ENCODE assay signal across 14 cellular contexts in genomic region chr2:170354409-170354808, GRCh38.
DNase-seq lines count a peak whose midpoint lies in the region; ATAC-seq and TF ChIP-seq lines count a peak whose summit lies in the region.
"Had no signal": no experiment of that assay in that cellular context is flagged by ENCODE, and none has a peak within 500 bp of the region (broad histone marks: within the 10 kb centered on the region; RNA-seq: fewer than 3 reads in every experiment).

No MANE protein-coding gene starts in this region.

- peak overlapping the region; percentile 82 for H3K27ac Mint-ChIP-seq in activated naive CD8-positive, alpha-beta T cell treated with anti-CD3 and anti-CD28 coated beads, Interleukin-2, amount 10 ng/mL, durations not matched to agents 7 days and 5 days
- H3K27ac Mint-ChIP-seq in activated naive CD8-positive, alpha-beta T cell treated with anti-CD3 and anti-CD28 coated beads for 36 hours: no peak overlapping the region
- H3K27ac Mint-ChIP-seq: naive B cell had no signal

- H3K4me3 ChIP-seq in WERI-Rb-1 (ENCODE audit: low read depth, low read length) (no peak overlapping the region), right cardiac atrium (ENCODE audit: low read length) (no peak overlapping the region)
- H3K4me3 ChIP-seq: left ventricle myocardium inferior, SJSA1 had no signal

- H3K4me3 Mint-ChIP-seq in activated naive CD8-positive, alpha-beta T cell treated with anti-CD3 and anti-CD28 coated beads, Interleukin-2, amount 10 ng/mL, durations not matched to agents 7 days and 5 days: peak overlapping the region; percentile 52
- H3K4me3 Mint-ChIP-seq in activated naive CD8-positive, alpha-beta T cell treated with anti-CD3 and anti-CD28 coated beads for 36 hours: no peak overlapping the region
- H3K4me3 Mint-ChIP-seq: naive B cell had no signal

- H3K36me3 ChIP-seq in WERI-Rb-1: no peaks in the 10 kb centered on the region
- H3K36me3 ChIP-seq: left ventricle myocardium inferior, SJSA1 had no signal

- no peaks in the 10 kb centered on the region for H3K9me3 Mint-ChIP-seq in activated naive CD8-positive, alpha-beta T cell treated with anti-CD3 and anti-CD28 coated beads, Interleukin-2, amount 10 ng/mL, durations not matched to agents 7 days and 5 days
- H3K9me3 Mint-ChIP-seq in activated naive CD8-positive, alpha-beta T cell treated with anti-CD3 and anti-CD28 coated beads for 36 hours: no peaks in the 10 kb centered on the region
- H3K9me3 Mint-ChIP-seq: naive B cell had no signal

- POLR2A ChIA-PET in activated naive CD8-positive, alpha-beta T cell treated with anti-CD3 and anti-CD28 coated beads, Interleukin-2, amount 10 ng/mL, durations not matched to agents 7 days and 5 days (lab: Charles Lee): interaction anchor here (1.2 kb wide), 1 partner anchor 12 kb away, joined by 3 read pairs; no protein-coding TSS in a partner anchor

- DNase-seq in activated naive CD8-positive, alpha-beta T cell treated with anti-CD3 and anti-CD28 coated beads, Interleukin-2, amount 10 ng/mL, durations not matched to agents 7 days and 5 days: no peak
- no peak for DNase-seq in activated naive CD8-positive, alpha-beta T cell treated with anti-CD3 and anti-CD28 coated beads for 36 hours
- DNase-seq in NCI-H2081 treated with DMSO at 0.1 percent for 48 hours (lab: John Stamatoyannopoulos, UW): peak; percentile 50
- DNase-seq in WERI-Rb-1: peak; percentile 17
- DNase-seq in retina: peak; percentile 72
- DNase-seq in right cardiac atrium: no peak
- no peak for DNase-seq in NOMO-1 (lab: John Stamatoyannopoulos, UW; ENCODE audit: unreplicated experiment in 2 of 2)
- DNase-seq: activated CD4-positive, alpha-beta T cell treated with anti-CD3 and anti-CD28 coated beads for 4 hours; Calu3; left ventricle myocardium inferior; naive B cell; NCI-H2107 had no signal

- no peaks in the 10 kb centered on the region for H3K4me1 ChIP-seq in right cardiac atrium (ENCODE audit: control insufficient read depth, insufficient read depth, low read length)
- H3K4me1 ChIP-seq: left ventricle myocardium inferior, SJSA1 had no signal

- WGBS in right cardiac atrium: 39% methylated on average over 2 of the region's 2 CpGs

- no peak for TF ChIP-seq CTCF in WERI-Rb-1 (IDR thresholded peaks at IDR 0.05; ENCODE audit: low read depth, low read length)

- H3K9me3 ChIP-seq in WERI-Rb-1 (ENCODE audit: severe bottlenecking) (no peaks in the 10 kb centered on the region), right cardiac atrium (ENCODE audit: control insufficient read depth, low read length) (no peaks in the 10 kb centered on the region)
- H3K9me3 ChIP-seq: left ventricle myocardium inferior, SJSA1 had no signal

- peak; percentile 16 for ATAC-seq in activated naive CD8-positive, alpha-beta T cell treated with anti-CD3 and anti-CD28 coated beads, Interleukin-2, amount 10 ng/mL, durations not matched to agents 7 days and 5 days (ENCODE audit: low read depth)
- ATAC-seq in GM21576 (IDR thresholded peaks at IDR 0.05; ENCODE audit: unreplicated experiment) (no peak), right cardiac atrium (no peak)

- H3K27me3 ChIP-seq in WERI-Rb-1 (ENCODE audit: insufficient read depth, low read depth, severe bottlenecking): no peaks in the 10 kb centered on the region
- no peaks in the 10 kb centered on the region for H3K27me3 ChIP-seq in right cardiac atrium (ENCODE audit: control insufficient read depth, insufficient read depth)

- H3K27ac ChIP-seq in WERI-Rb-1: peak overlapping the region; percentile 24; the same call in 1 of the 2 replicates
- no peak overlapping the region for H3K27ac ChIP-seq in right cardiac atrium (ENCODE audit: low read length)
- H3K27ac ChIP-seq: left ventricle myocardium inferior, SJSA1 had no signal

- no peaks in the 10 kb centered on the region for H3K27me3 Mint-ChIP-seq in activated naive CD8-positive, alpha-beta T cell treated with anti-CD3 and anti-CD28 coated beads, Interleukin-2, amount 10 ng/mL, durations not matched to agents 7 days and 5 days
- no peaks in the 10 kb centered on the region for H3K27me3 Mint-ChIP-seq in activated naive CD8-positive, alpha-beta T cell treated with anti-CD3 and anti-CD28 coated beads for 36 hours

- H3K36me3 Mint-ChIP-seq in activated naive CD8-positive, alpha-beta T cell treated with anti-CD3 and anti-CD28 coated beads, Interleukin-2, amount 10 ng/mL, durations not matched to agents 7 days and 5 days: no peaks in the 10 kb centered on the region
- H3K36me3 Mint-ChIP-seq in activated naive CD8-positive, alpha-beta T cell treated with anti-CD3 and anti-CD28 coated beads for 36 hours: no peaks in the 10 kb centered on the region
- H3K36me3 Mint-ChIP-seq: naive B cell had no signal

- intact Hi-C loops in right cardiac atrium (cut with DNase I): no loop called here

- peaks cover 39% of the 10 kb centered on the region for H3K4me1 Mint-ChIP-seq in activated naive CD8-positive, alpha-beta T cell treated with anti-CD3 and anti-CD28 coated beads, Interleukin-2, amount 10 ng/mL, durations not matched to agents 7 days and 5 days
- H3K4me1 Mint-ChIP-seq in activated naive CD8-positive, alpha-beta T cell treated with anti-CD3 and anti-CD28 coated beads for 36 hours: peaks cover 17% of the 10 kb centered on the region

Comparison
In these comparisons a context has a peak if more than half of its experiments do, and no peak if none do; other contexts are left out.
1. DNase-seq: peak in NCI-H2081 treated with DMSO at 0.1 percent for 48 hours (single experiment), WERI-Rb-1 (single experiment) and retina (single experiment); none in activated naive CD8-positive, alpha-beta T cell treated with anti-CD3 and anti-CD28 coated beads, Interleukin-2, amount 10 ng/mL, durations not matched to agents 7 days and 5 days (single experiment), activated naive CD8-positive, alpha-beta T cell treated with anti-CD3 and anti-CD28 coated beads for 36 hours (single experiment), right cardiac atrium (0 of 3) and NOMO-1 (0 of 2).